ENCODE assay signal across 8 cellular contexts in the genomic region with DNA sequence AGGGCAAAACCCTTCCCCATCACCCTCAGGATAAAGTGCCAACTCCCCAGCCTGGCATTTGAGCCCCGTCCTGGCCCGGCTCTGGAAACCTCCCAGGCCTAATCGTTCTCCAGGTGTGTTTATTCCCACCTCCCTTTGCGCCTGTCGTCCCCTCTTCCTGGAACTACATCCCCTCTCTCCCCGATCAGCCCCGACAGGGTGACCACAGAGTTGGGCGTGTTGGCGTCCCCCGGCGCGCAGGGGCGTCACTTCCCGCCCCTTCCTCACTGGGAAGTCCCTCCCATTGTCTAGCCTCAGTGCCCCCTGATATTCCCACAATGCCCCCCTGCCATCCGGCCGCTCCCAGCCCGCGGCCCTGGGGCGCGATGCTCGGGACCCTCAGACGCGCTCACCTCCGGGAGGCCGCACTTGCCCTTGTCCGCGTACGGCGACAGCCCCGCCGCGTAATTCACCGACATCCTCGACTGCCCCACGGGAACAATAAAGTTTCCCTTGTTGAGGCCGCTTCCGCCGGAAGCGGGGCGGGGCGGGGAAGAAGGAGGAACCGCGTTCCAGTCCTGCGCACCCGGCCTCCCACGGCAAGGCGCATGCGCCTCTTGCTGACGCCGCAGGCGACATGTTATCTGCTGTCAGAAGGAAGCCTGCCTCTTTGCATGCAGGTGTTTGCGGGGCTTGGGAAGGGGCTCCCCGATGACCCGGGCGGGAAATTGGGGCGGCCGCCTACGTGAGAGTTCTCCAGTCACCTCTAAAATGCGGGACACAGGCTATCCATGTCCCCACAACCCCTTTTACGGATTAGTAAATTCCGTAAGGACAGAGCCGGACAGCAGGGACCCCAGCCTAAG. TPM values are rescaled to one million over a fixed set of nuclear protein-coding genes. Genes with fewer than 3 reads are reported as not detected.
DNase-seq lines count a peak whose midpoint lies in the region; ATAC-seq and TF ChIP-seq lines count a peak whose summit lies in the region.

TSS of gene ANKRD24 (plus strand) at position 608 of the 845 bp plus-strand sequence. CDS start 3,737 bp downstream, outside the sequence.
TSS of gene SIRT6 (minus strand) at position 482 of the 845 bp plus-strand sequence. CDS start at position 458, 24 bp downstream.

- H3K27me3 ChIP-seq in skeletal muscle satellite cell (ENCODE audit: control insufficient read depth, insufficient read depth, low read length) = no peaks in the 10 kb centered on the region

- TF ChIP-seq CTCF in VCaP (conservative IDR thresholded peaks at IDR 0.05) = no peak

- DNase-seq in NCI-H1436 (lab: John Stamatoyannopoulos, UW) (peak; percentile 96), NCI-H1436 treated with DMSO at 0.1 percent for 48 hours (lab: John Stamatoyannopoulos, UW) (no peak), NCI-H2171 treated with DMSO at 0.1 percent for 48 hours (lab: John Stamatoyannopoulos, UW) (peak; percentile 92), T47D (ENCODE audit: low read depth in 1 of 2, low spot score in 1 of 2) (peak; percentile 88 to 93)

- in situ Hi-C loops in T47D (cut with HindIII; ENCODE audit: low pct_unique_long_range_greater_than_20kb, low sequenced_read_pairs) = no loop called here

- peaks cover 10% of the 10 kb centered on the region for H3K4me1 ChIP-seq in skeletal muscle satellite cell (ENCODE audit: control insufficient read depth, insufficient read depth, low read length)

- H3K9ac ChIP-seq in skeletal muscle satellite cell (ENCODE audit: low read depth, low read length) = peak within 1 kb of the TSS; percentile 95

- peak within 1 kb of the TSS; percentile 86 for H3K4me2 ChIP-seq in skeletal muscle satellite cell (ENCODE audit: low read length)

- peak within 1 kb of the TSS; percentile 71 for H3K27ac ChIP-seq in VCaP

- H3K4me3 ChIP-seq in iPS-18c (ENCODE audit: insufficient read depth, low read depth, low read length) (peak within 1 kb of the TSS; percentile 99), skeletal muscle satellite cell (ENCODE audit: low read length) (peak within 1 kb of the TSS; percentile 93)

- no peaks in the 10 kb centered on the region for H3K9me3 ChIP-seq in iPS-18c (ENCODE audit: control insufficient read depth, insufficient read depth, low read length)
- no peaks in the 10 kb centered on the region for H3K9me3 ChIP-seq in skeletal muscle satellite cell (replicated peaks; ENCODE audit: low read length)

- peaks cover 6% of the 10 kb centered on the region for H3K36me3 ChIP-seq in skeletal muscle satellite cell (ENCODE audit: insufficient read depth, low read length)

- peak; percentile 46 for ATAC-seq in HG03064 (IDR thresholded peaks at IDR 0.05; ENCODE audit: low read depth, unreplicated experiment)

RNA-seq across cellular contexts. Expression of gene ANKRD24, which starts in this region (rescaled TPM):
- 0.25 and 0.44 TPM in 2 replicates for total RNA-seq in skeletal muscle satellite cell (2012; rRNA removed)

RNA-seq across cellular contexts. Expression of gene SIRT6, which starts in this region (rescaled TPM):
- total RNA-seq in skeletal muscle satellite cell (2012; rRNA removed) = 11.9 and 16.2 TPM in 2 replicates
